Comparison of ENCODE assay signal across 18 cellular contexts in the genomic region with DNA sequence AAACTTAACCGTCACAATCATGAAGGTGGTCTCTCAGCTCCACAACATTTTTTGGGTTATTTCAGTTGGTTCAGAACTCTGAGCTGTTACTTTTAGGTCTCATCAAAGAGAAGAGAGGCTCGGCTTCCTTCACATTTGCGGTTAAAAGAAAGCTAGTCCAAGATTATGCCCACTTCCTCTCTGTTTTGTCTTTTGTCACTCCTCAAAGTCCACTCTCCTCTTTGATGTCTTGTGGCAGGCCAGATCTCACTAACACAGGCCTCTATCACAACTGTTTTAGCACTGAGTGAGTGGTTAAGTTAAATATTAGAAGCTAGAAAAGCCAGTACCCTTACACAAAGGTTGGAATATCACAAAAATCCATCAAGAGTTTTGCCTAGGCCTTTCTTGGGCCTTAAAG.
"Had no signal": no experiment of that assay in that cellular context is flagged by ENCODE, and none has a peak within 500 bp of the region (broad histone marks: within the 10 kb centered on the region; RNA-seq: fewer than 3 reads in every experiment).

No MANE protein-coding gene starts in this region.

- DNase-seq: effector CD4-positive, alpha-beta T cell; hypothalamus; immature natural killer cell; lower lobe of right lung; naive thymus-derived CD8-positive, alpha-beta T cell; nephron progenitor cell; nucleus accumbens; psoas muscle; sigmoid colon; stimulated activated CD4-positive, alpha-beta T cell treated with anti-CD3 and anti-CD28 coated beads, Interleukin-2, amount 100 ng/mL, for 24 hours; stimulated activated CD4-positive, alpha-beta T cell treated with anti-CD3 and anti-CD28 coated beads, Interleukin-4, amount 100 ng/mL, for 4 hours; stimulated activated naive CD8-positive, alpha-beta T cell treated with anti-CD3 and anti-CD28 coated beads, Interleukin-15, Interleukin-2, amounts not matched to agents 100 U/mL and 50 U/mL, for 24 hours; substantia nigra; testis; tibial artery had no signal

- H3K9me3 ChIP-seq: lower lobe of right lung, psoas muscle, sigmoid colon, testis, tibial artery had no signal

- H3K4me1 ChIP-seq: lower lobe of right lung, psoas muscle, sigmoid colon, testis, tibial artery had no signal

- FAIRE-seq: frontal cortex, keratinocyte had no signal

- H3K36me3 ChIP-seq: lower lobe of right lung, sigmoid colon, tibial artery had no signal

- H3K27me3 ChIP-seq: sigmoid colon, testis had no signal

- H3K4me3 ChIP-seq: lower lobe of right lung, psoas muscle, sigmoid colon, testis, tibial artery had no signal

- H3K27ac ChIP-seq: lower lobe of right lung, psoas muscle, sigmoid colon, testis, tibial artery had no signal

- ATAC-seq: lower lobe of right lung; naive thymus-derived CD8-positive, alpha-beta T cell; psoas muscle; stimulated activated memory B cell treated with anti-CD40 and anti-IgM and Interleukin-4, amounts not matched to agents 10 μg/mL and 1 μg/mL and 100 μg/mL, for 72 hours; stimulated activated naive CD8-positive, alpha-beta T cell treated with anti-CD3 and anti-CD28 coated beads, Interleukin-15, Interleukin-2, amounts not matched to agents 100 U/mL and 50 U/mL, for 24 hours had no signal
